Comparison of ENCODE assay signal across 23 cellular contexts in the genomic region with DNA sequence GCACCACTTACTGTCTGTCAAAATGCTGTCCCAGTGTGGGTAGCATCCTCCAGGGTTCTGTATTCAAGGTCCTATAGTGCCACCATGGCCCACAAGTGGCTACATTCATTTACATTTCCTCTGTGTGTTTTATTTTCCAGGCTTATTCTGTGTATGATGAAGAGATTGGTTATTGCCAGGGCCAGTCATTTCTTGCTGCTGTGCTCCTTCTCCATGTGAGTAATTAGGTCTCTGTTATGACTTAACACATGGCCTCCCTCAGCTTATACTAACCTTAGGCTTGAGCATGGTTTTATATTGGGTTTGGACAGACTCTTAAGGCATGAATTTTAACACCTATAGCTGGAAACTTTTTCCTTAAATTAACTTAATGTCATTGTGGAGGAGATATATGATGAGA. TPM values are rescaled to one million over a fixed set of nuclear protein-coding genes. Genes with fewer than 3 reads are reported as not detected.
DNase-seq lines count a peak whose midpoint lies in the region; ATAC-seq, FAIRE-seq and TF ChIP-seq lines count a peak whose summit lies in the region.
"Had no signal": no experiment of that assay in that cellular context is flagged by ENCODE, and none has a peak within 500 bp of the region (broad histone marks: within the 10 kb centered on the region; RNA-seq: fewer than 3 reads in every experiment).

No MANE protein-coding gene starts in this region.

- H3K36me3 Mint-ChIP-seq in activated CD8-positive, alpha-beta T cell treated with anti-CD3 and anti-CD28 coated beads for 36 hours (ENCODE audit: low read depth): peaks cover 15% of the 10 kb centered on the region
- peaks cover 15% of the 10 kb centered on the region for H3K36me3 Mint-ChIP-seq in activated CD8-positive, alpha-beta T cell treated with anti-CD3 and anti-CD28 coated beads, Interleukin-2, amount 10 ng/mL, durations not matched to agents 7 days and 5 days (ENCODE audit: low read depth)
- peaks cover 59% of the 10 kb centered on the region for H3K36me3 Mint-ChIP-seq in osteocyte (ENCODE audit: unreplicated experiment)

- no peaks in the 10 kb centered on the region for H4K20me1 ChIP-seq in GM23248 (ENCODE audit: insufficient read depth)
- no peaks in the 10 kb centered on the region for H4K20me1 ChIP-seq in GM12878 (ENCODE audit: control insufficient read depth, insufficient read depth)

- H3K4me2 ChIP-seq in GM23248 (ENCODE audit: unreplicated experiment): no peak overlapping the region
- no peak overlapping the region for H3K4me2 ChIP-seq in GM12878 (ENCODE audit: control insufficient read depth, insufficient read depth)

- H3K9ac ChIP-seq in GM23248 (no peak overlapping the region), GM12878 (ENCODE audit: control insufficient read depth, insufficient read depth, low read length) (no peak overlapping the region)

- TF ChIP-seq RAD21 in GM12878 (IDR thresholded peaks at IDR 0.05; ENCODE audit: insufficient read depth, low read depth, low read length): no peak

- TF ChIP-seq POLR2A in GM12878 (IDR thresholded peaks at IDR 0.05; ENCODE audit: low read depth, low read length): no peak

- H3K4me1 ChIP-seq in GM23248 (ENCODE audit: insufficient read depth) (peaks cover 35% of the 10 kb centered on the region), GM12878 (ENCODE audit: control insufficient read depth, insufficient read depth, low read length) (peaks cover 5% of the 10 kb centered on the region; the same call in 1 of the 2 replicates)
- H3K4me1 ChIP-seq: Caco-2 had no signal

- CTCF ChIA-PET in activated CD8-positive, alpha-beta T cell treated with anti-CD3 and anti-CD28 coated beads for 36 hours (lab: Charles Lee): interaction anchor here (2.1 kb wide), 1 partner anchor 284 kb away, joined by 6 read pairs; no protein-coding TSS in a partner anchor
- CTCF ChIA-PET in activated CD8-positive, alpha-beta T cell treated with anti-CD3 and anti-CD28 coated beads, Interleukin-2, amount 10 ng/mL, durations not matched to agents 7 days and 5 days (lab: Charles Lee): no interaction called here
- CTCF ChIA-PET in GM12878 (lab: Yijun Ruan, JAX): no interaction called here

- H3F3A ChIP-seq in GM23248 (ENCODE audit: insufficient read depth): peaks cover 30% of the 10 kb centered on the region

- peak; percentile 37 for ATAC-seq in activated CD8-positive, alpha-beta T cell treated with anti-CD3 and anti-CD28 coated beads for 36 hours
- no peak for ATAC-seq in activated CD8-positive, alpha-beta T cell treated with anti-CD3 and anti-CD28 coated beads, Interleukin-2, amount 10 ng/mL, durations not matched to agents 7 days and 5 days
- ATAC-seq in GM12878: peak; percentile 31; the same call in 2 of the 3 replicates
- ATAC-seq in GM21367 (IDR thresholded peaks at IDR 0.05; ENCODE audit: unreplicated experiment): no peak

- intact Hi-C loops in activated CD8-positive, alpha-beta T cell treated with anti-CD3 and anti-CD28 coated beads for 36 hours (cut with micrococcal nuclease): no loop called here
- intact Hi-C loops in GM12878 (cut with micrococcal nuclease; ENCODE audit: unreplicated experiment): no loop called here
- intact Hi-C loops in posterior vena cava (cut with DNase I): no loop called here

- in situ Hi-C loops in GM23248 (cut with MboI) (no loop called here), GM12878 (cut with MboI) (no loop called here)

- H3K9me3 ChIP-seq in GM23248 (ENCODE audit: low read depth): no peaks in the 10 kb centered on the region
- no peaks in the 10 kb centered on the region for H3K9me3 ChIP-seq in GM12878 (replicated peaks; ENCODE audit: control insufficient read depth, insufficient read depth, low read length)
- H3K9me3 ChIP-seq: Caco-2 had no signal

- no peak for FAIRE-seq in GM12878 (lab: Jason Lieb, UNC)
- FAIRE-seq: A204.1, G401.6, GM19239, H1 had no signal

- RAD21 ChIA-PET in GM12878 (lab: Charles Lee; ENCODE audit: unreplicated experiment): no interaction called here

- H3K27me3 ChIP-seq in GM23248 (replicated peaks; ENCODE audit: insufficient read depth) (no peaks in the 10 kb centered on the region), GM12878 (replicated peaks in 1 of 2; ENCODE audit: control insufficient read depth in 2 of 2, insufficient read depth in 2 of 2, low read length in 1 of 2) (no peaks in the 10 kb centered on the region)

- H3K9me2 ChIP-seq in GM23248 (ENCODE audit: insufficient read depth): no peaks in the 10 kb centered on the region

- H3K27ac Mint-ChIP-seq in activated CD8-positive, alpha-beta T cell treated with anti-CD3 and anti-CD28 coated beads for 36 hours: no peak overlapping the region
- no peak overlapping the region for H3K27ac Mint-ChIP-seq in activated CD8-positive, alpha-beta T cell treated with anti-CD3 and anti-CD28 coated beads, Interleukin-2, amount 10 ng/mL, durations not matched to agents 7 days and 5 days
- peak overlapping the region; percentile 94 for H3K27ac Mint-ChIP-seq in osteocyte (ENCODE audit: unreplicated experiment)
- H3K27ac Mint-ChIP-seq: CD4-positive, alpha-beta T cell had no signal

- H3K9me3 Mint-ChIP-seq in activated CD8-positive, alpha-beta T cell treated with anti-CD3 and anti-CD28 coated beads for 36 hours: no peaks in the 10 kb centered on the region
- no peaks in the 10 kb centered on the region for H3K9me3 Mint-ChIP-seq in activated CD8-positive, alpha-beta T cell treated with anti-CD3 and anti-CD28 coated beads, Interleukin-2, amount 10 ng/mL, durations not matched to agents 7 days and 5 days (ENCODE audit: insufficient read depth)
- no peaks in the 10 kb centered on the region for H3K9me3 Mint-ChIP-seq in osteocyte (ENCODE audit: unreplicated experiment)
- H3K9me3 Mint-ChIP-seq: CD4-positive, alpha-beta T cell had no signal

- TF ChIP-seq CTCF in activated CD8-positive, alpha-beta T cell treated with anti-CD3 and anti-CD28 coated beads for 36 hours (IDR thresholded peaks at IDR 0.05): no peak
- TF ChIP-seq CTCF in GM12878 (IDR thresholded peaks at IDR 0.05 in 2 of 3, conservative IDR thresholded peaks at IDR 0.05 in 1 of 3; ENCODE audit: control insufficient read depth in 2 of 3, extremely low read depth in 1 of 3, insufficient read depth in 1 of 3, low read depth in 3 of 3, low read length in 3 of 3) (no peak), osteocyte (IDR thresholded peaks at IDR 0.05) (no peak)

- no peak for TF ChIP-seq EP300 in GM12878 (IDR thresholded peaks at IDR 0.05; ENCODE audit: borderline replicate concordance in 1 of 2, control insufficient read depth in 1 of 2, low read depth in 2 of 2, low read length in 2 of 2)

- BruUV-seq in GM12878 (replicated peaks; lab: Mats Ljungman, UMichigan): no TSS peak

- H3K4me3 ChIP-seq in GM23248 (no peak overlapping the region), GM12878 (no peak overlapping the region)

- no peak overlapping the region for H3K4me3 Mint-ChIP-seq in activated CD8-positive, alpha-beta T cell treated with anti-CD3 and anti-CD28 coated beads for 36 hours
- no peak overlapping the region for H3K4me3 Mint-ChIP-seq in activated CD8-positive, alpha-beta T cell treated with anti-CD3 and anti-CD28 coated beads, Interleukin-2, amount 10 ng/mL, durations not matched to agents 7 days and 5 days
- H3K4me3 Mint-ChIP-seq in osteocyte (ENCODE audit: unreplicated experiment): no peak overlapping the region
- H3K4me3 Mint-ChIP-seq: CD4-positive, alpha-beta T cell had no signal

- H3K27me3 Mint-ChIP-seq in activated CD8-positive, alpha-beta T cell treated with anti-CD3 and anti-CD28 coated beads for 36 hours: no peaks in the 10 kb centered on the region
- H3K27me3 Mint-ChIP-seq in activated CD8-positive, alpha-beta T cell treated with anti-CD3 and anti-CD28 coated beads, Interleukin-2, amount 10 ng/mL, durations not matched to agents 7 days and 5 days (ENCODE audit: low read depth): no peaks in the 10 kb centered on the region
- no peaks in the 10 kb centered on the region for H3K27me3 Mint-ChIP-seq in osteocyte (ENCODE audit: unreplicated experiment)
- H3K27me3 Mint-ChIP-seq: CD4-positive, alpha-beta T cell had no signal

- POLR2A ChIA-PET in activated CD8-positive, alpha-beta T cell treated with anti-CD3 and anti-CD28 coated beads for 36 hours (lab: Charles Lee): no interaction called here
- POLR2A ChIA-PET in activated CD8-positive, alpha-beta T cell treated with anti-CD3 and anti-CD28 coated beads, Interleukin-2, amount 10 ng/mL, durations not matched to agents 7 days and 5 days (lab: Charles Lee): no interaction called here
- POLR2A ChIA-PET in GM12878 (lab: Charles Lee): no interaction called here

- SMC1A ChIA-PET in GM12878 (lab: Charles Lee; ENCODE audit: uncharacterized antibody, unreplicated experiment): no interaction called here

- peaks cover 1% of the 10 kb centered on the region for H3K4me1 Mint-ChIP-seq in activated CD8-positive, alpha-beta T cell treated with anti-CD3 and anti-CD28 coated beads for 36 hours (ENCODE audit: low read depth)
- H3K4me1 Mint-ChIP-seq in activated CD8-positive, alpha-beta T cell treated with anti-CD3 and anti-CD28 coated beads, Interleukin-2, amount 10 ng/mL, durations not matched to agents 7 days and 5 days (ENCODE audit: low read depth): no peaks in the 10 kb centered on the region
- H3K4me1 Mint-ChIP-seq in osteocyte (ENCODE audit: unreplicated experiment): peaks cover 90% of the 10 kb centered on the region

- H3K36me3 ChIP-seq in GM23248 (ENCODE audit: low read depth) (peaks cover 36% of the 10 kb centered on the region; the same call in 1 of the 2 replicates), GM12878 (ENCODE audit: control insufficient read depth in 2 of 2, insufficient read depth in 2 of 2, low read length in 1 of 2) (peaks cover 0 to 25% of the 10 kb centered on the region in 2 experiments; a peak in 3 of 4 replicates)

- DNase-seq in activated CD8-positive, alpha-beta T cell treated with anti-CD3 and anti-CD28 coated beads for 36 hours: no peak
- no peak for DNase-seq in activated CD8-positive, alpha-beta T cell treated with anti-CD3 and anti-CD28 coated beads, Interleukin-2, amount 10 ng/mL, durations not matched to agents 7 days and 5 days
- peak; percentile 23 for DNase-seq in GM23248
- no peak for DNase-seq in GM12878 (ENCODE audit: low read depth, low spot score)
- DNase-seq in osteocyte (ENCODE audit: extremely low spot score, unreplicated experiment): no peak
- DNase-seq in iPS-NIHi11 (ENCODE audit: low spot score): no peak
- DNase-seq in posterior vena cava (ENCODE audit: low spot score): no peak
- DNase-seq: Caco-2; CD4-positive, alpha-beta T cell; KBM-7; MV-4-11; NCI-H187; NCI-H2107; NCI-H510A; NCI-H748 treated with DMSO at 0.1 percent for 48 hours; OCI-M1; Right ventricle myocardium superior had no signal

- H3K27ac ChIP-seq in GM23248 (no peak overlapping the region), GM12878 (ENCODE audit: control insufficient read depth, insufficient read depth) (no peak overlapping the region)

- H2AFZ ChIP-seq in GM23248: no peak overlapping the region
- H2AFZ ChIP-seq in GM12878 (ENCODE audit: control insufficient read depth, low read depth, low read length): no peak overlapping the region

- H3K79me2 ChIP-seq in GM23248 (ENCODE audit: insufficient read depth) (no peaks in the 10 kb centered on the region), GM12878 (ENCODE audit: control insufficient read depth, insufficient read depth, low read length) (no peaks in the 10 kb centered on the region)

RNA-seq across cellular contexts. Expression of a gene that starts 36.7 kb away (rescaled TPM):
- total RNA-seq in activated CD8-positive, alpha-beta T cell treated with anti-CD3 and anti-CD28 coated beads for 36 hours: under 1 TPM in 1 of 2 experiments, not detected in 1; 0.45 TPM
- total RNA-seq in activated CD8-positive, alpha-beta T cell treated with anti-CD3 and anti-CD28 coated beads, Interleukin-2, amount 10 ng/mL, durations not matched to agents 7 days and 5 days: 1 to 10 TPM in 1 of 2 experiments, under 1 TPM in 1; 0.63 to 1.1 TPM
- 0.65 TPM in 1 of 2 replicates, not detected in the other for total RNA-seq in GM23248 (2014; rRNA removed; shearing (Covaris generic))
- not detected in 2 replicates for polyA plus RNA-seq in GM23248 (2016; fragmentation: Nextera tagmentation; extraction: Ambion mirVana)
- total RNA-seq in GM12878 (2013; cell fraction: nucleolus; rRNA removed): 16.4 and 27.6 TPM in 2 replicates
- total RNA-seq in GM12878 (2014; rRNA removed): 0.73 and 0.76 TPM in 2 replicates
- total RNA-seq in GM12878 (2014; rRNA removed; fragmentation: Illumina TruSeq; extraction: Trizol): 1.2 and 1.9 TPM in 2 replicates
- 0.45 and 0.87 TPM in 2 replicates for total RNA-seq in GM12878 (2021)
- not detected for polyA plus RNA-seq in GM12878 (2011; ENCODE audit: low read depth)
- polyA plus RNA-seq in GM12878 (2011; rRNA removed): 0.19 and 0.38 TPM in 2 replicates
- polyA plus RNA-seq in GM12878 (2011; cell fraction: cytosol; rRNA removed): not detected in 2 replicates
- 0.90 and 1.8 TPM in 2 replicates for polyA plus RNA-seq in GM12878 (2011; cell fraction: nucleus; rRNA removed)
- polyA plus RNA-seq in GM12878 (2012): not detected in 2 replicates
- 0.09 TPM in 1 of 2 replicates, not detected in the other for polyA plus RNA-seq in GM12878 (2014; fragmentation: Illumina TruSeq; extraction: Trizol)
- not detected for polyA plus RNA-seq in GM12878 (2014; fragmentation: Nextera tagmentation; extraction: Ambion mirVana)
- 0.06 and 0.40 TPM in 2 replicates for polyA plus RNA-seq in GM12878 (2014; rRNA removed)
- not detected for polyA plus RNA-seq in GM12878 (2016; fragmentation: Nextera tagmentation; extraction: Ambion mirVana)
- polyA minus RNA-seq in GM12878 (2011; rRNA and poly(A)+ RNA removed): 17.9 and 24.5 TPM in 2 replicates
- 0.83 TPM in 1 of 2 replicates, not detected in the other for polyA minus RNA-seq in GM12878 (2011; cell fraction: cytosol; rRNA and poly(A)+ RNA removed)
- 17.2 and 40.9 TPM in 2 replicates for polyA minus RNA-seq in GM12878 (2011; cell fraction: nucleus; rRNA and poly(A)+ RNA removed)
- 3.4 and 4.3 TPM in 2 replicates for total RNA-seq in osteocyte
- total RNA-seq in posterior vena cava: 1 to 10 TPM; 3.3 to 6.9 TPM
- total RNA-seq: Right ventricle myocardium superior had no signal
- polyA plus RNA-seq: BJ had no signal

Comparison
In these comparisons a context has a peak if more than half of its experiments do, and no peak if none do; other contexts are left out.
1. ATAC-seq: peak in activated CD8-positive, alpha-beta T cell treated with anti-CD3 and anti-CD28 coated beads for 36 hours (single experiment) and GM12878 (single experiment); none in activated CD8-positive, alpha-beta T cell treated with anti-CD3 and anti-CD28 coated beads, Interleukin-2, amount 10 ng/mL, durations not matched to agents 7 days and 5 days (single experiment) and GM21367 (single experiment).